In the genomic region with DNA sequence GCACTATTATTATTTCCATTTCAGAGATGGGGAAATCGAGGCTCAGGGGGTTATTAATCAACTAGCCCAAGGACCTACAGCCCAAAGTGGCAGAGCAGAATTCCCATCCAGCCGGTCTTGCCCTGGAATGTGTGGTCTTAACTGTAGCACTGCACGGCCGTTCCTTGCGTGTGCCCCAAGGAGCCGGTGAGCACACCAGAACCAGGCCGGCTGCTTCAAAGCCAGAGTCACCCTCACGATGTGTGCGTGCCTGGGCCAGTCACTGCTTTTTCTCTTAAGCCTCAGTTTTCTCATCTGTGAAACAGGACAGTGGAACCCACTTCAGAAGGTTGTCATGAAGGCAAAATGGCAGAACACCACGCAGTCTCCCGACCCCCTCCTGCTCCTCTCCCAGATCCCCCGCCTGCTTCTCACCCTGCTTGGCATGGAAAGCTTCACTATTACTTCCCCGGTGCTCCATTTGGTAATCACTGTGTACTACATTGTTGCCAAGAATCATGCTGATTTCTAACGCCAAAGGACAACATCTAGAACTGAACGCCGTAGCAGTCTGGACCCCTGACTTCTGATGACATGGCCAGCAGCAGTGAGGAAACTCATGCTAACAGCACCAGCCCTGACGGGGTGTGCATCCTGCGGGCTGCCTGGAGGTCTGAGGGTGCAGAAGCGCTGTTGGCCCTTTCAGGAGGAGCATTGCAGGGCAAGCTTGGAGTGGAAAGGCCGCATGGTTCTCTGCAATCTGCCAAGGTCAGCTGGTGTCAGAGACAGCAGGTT, we compare ENCODE assay signal across 20 cellular contexts.
A peak's percentile ranks its signal among the peaks of the same experiment; 100 is the strongest.
DNase-seq lines count a peak whose midpoint lies in the region; ATAC-seq and TF ChIP-seq lines count a peak whose summit lies in the region.
"Had no signal": no experiment of that assay in that cellular context is flagged by ENCODE, and none has a peak within 500 bp of the region (broad histone marks: within the 10 kb centered on the region; RNA-seq: fewer than 3 reads in every experiment).

No MANE protein-coding gene starts in this region.

- peaks cover 0 to 11% (median 0%) of the 10 kb centered on the region in 5 experiments for H3K9me3 Mint-ChIP-seq in brain
- H3K9me3 Mint-ChIP-seq in neural crest cell = no peaks in the 10 kb centered on the region

- no peak overlapping the region for H3K4me2 ChIP-seq in hepatocyte
- H3K4me2 ChIP-seq: KMS-11 had no signal

- H3K9me3 ChIP-seq in right cardiac atrium (ENCODE audit: control insufficient read depth, low read length) (no peaks in the 10 kb centered on the region), vagina (no peaks in the 10 kb centered on the region), hepatocyte (ENCODE audit: low read depth) (no peaks in the 10 kb centered on the region)
- H3K9me3 ChIP-seq: SJCRH30 had no signal

- H3K4me1 Mint-ChIP-seq in brain = peaks cover 66% of the 10 kb centered on the region
- H3K4me1 Mint-ChIP-seq in neural crest cell = peaks cover 17% of the 10 kb centered on the region

- no peaks in the 10 kb centered on the region for H3K4me1 ChIP-seq in right cardiac atrium (ENCODE audit: control insufficient read depth, insufficient read depth, low read length)
- no peaks in the 10 kb centered on the region for H3K4me1 ChIP-seq in vagina
- H3K4me1 ChIP-seq in hepatocyte (ENCODE audit: insufficient read depth) = no peaks in the 10 kb centered on the region
- H3K4me1 ChIP-seq: SJCRH30 had no signal

- H4K20me1 ChIP-seq in hepatocyte (ENCODE audit: insufficient read depth, poor library complexity, severe bottlenecking) = no peaks in the 10 kb centered on the region

- H3K4me3 Mint-ChIP-seq in brain (no peak overlapping the region), neural crest cell (no peak overlapping the region)

- H3K27me3 ChIP-seq in right cardiac atrium (ENCODE audit: control insufficient read depth, insufficient read depth) (no peaks in the 10 kb centered on the region), vagina (no peaks in the 10 kb centered on the region), hepatocyte (no peaks in the 10 kb centered on the region)

- WGBS in right cardiac atrium = 85% methylated on average over 20 of the region's 20 CpGs
- WGBS in hepatocyte (ENCODE audit: low lambda C conversion rate, missing lambda C conversion rate) = 97% methylated on average over 20 of the region's 20 CpGs

- no peaks in the 10 kb centered on the region for H3K79me2 ChIP-seq in hepatocyte

- H3K27me3 Mint-ChIP-seq in brain (peaks cover 4% of the 10 kb centered on the region), neural crest cell (ENCODE audit: low read depth) (no peaks in the 10 kb centered on the region)

- H3K4me3 ChIP-seq in right cardiac atrium (ENCODE audit: low read length) = no peak overlapping the region
- H3K4me3 ChIP-seq in vagina = no peak overlapping the region
- no peak overlapping the region for H3K4me3 ChIP-seq in hepatocyte
- H3K4me3 ChIP-seq: SJCRH30 had no signal

- DNase-seq in cardiac septum (ENCODE audit: low spot score) (peak; percentile 43), right cardiac atrium (no peak), neural crest cell (ENCODE audit: low read depth, low spot score) (no peak), ureter (ENCODE audit: low spot score) (peak; percentile 38), NCI-H82 treated with DMSO at 0.1 percent for 48 hours (lab: John Stamatoyannopoulos, UW; ENCODE audit: unreplicated experiment) (no peak), vagina (ENCODE audit: extremely low spot score in 2 of 2) (no peak), hepatocyte (ENCODE audit: low spot score) (no peak)
- DNase-seq: C1 segment of cervical spinal cord, DMS79, MV-4-11, NCI-H1417, NCI-H187, NCI-H2107, NCI-H2227 treated with DMSO at 0.1 percent for 48 hours, NCI-H510A treated with DMSO at 0.1 percent for 48 hours, NCI-H774, OCI-M1, SJCRH30 had no signal

- H3K27ac Mint-ChIP-seq in brain (peak overlapping the region in 3 of 5 experiments; percentile 84 to 100 (median 86)), neural crest cell (ENCODE audit: unreplicated experiment) (peak overlapping the region; percentile 43)

- H3K9me2 ChIP-seq in hepatocyte (replicated peaks; ENCODE audit: insufficient read depth) = no peaks in the 10 kb centered on the region

- no peak for ATAC-seq in right cardiac atrium

- intact Hi-C loops in cardiac septum (cut with DNase I) (no loop called here), right cardiac atrium (cut with DNase I) (no loop called here), vagina (cut with DNase I) (no loop called here)

- H3K36me3 Mint-ChIP-seq in brain = no peaks in the 10 kb centered on the region
- no peaks in the 10 kb centered on the region for H3K36me3 Mint-ChIP-seq in neural crest cell (ENCODE audit: low read depth)

- H3K36me3 ChIP-seq in vagina (no peaks in the 10 kb centered on the region), hepatocyte (replicated peaks; ENCODE audit: insufficient read depth, low read depth) (no peaks in the 10 kb centered on the region)
- H3K36me3 ChIP-seq: SJCRH30 had no signal

- TF ChIP-seq CTCF in brain (conservative IDR thresholded peaks at IDR 0.05) = no peak
- TF ChIP-seq CTCF in neural crest cell (conservative IDR thresholded peaks at IDR 0.05) = no peak
- no peak for TF ChIP-seq CTCF in vagina (IDR thresholded peaks at IDR 0.05)
- TF ChIP-seq CTCF in hepatocyte (IDR thresholded peaks at IDR 0.05; ENCODE audit: poor library complexity) = no peak

- H3K27ac ChIP-seq in right cardiac atrium (ENCODE audit: low read length) (no peak overlapping the region), vagina (no peak overlapping the region), hepatocyte (no peak overlapping the region)
- H3K27ac ChIP-seq: KMS-11, SJCRH30 had no signal

- no peak overlapping the region for H2AFZ ChIP-seq in hepatocyte

- no peak for TF ChIP-seq POLR2A in vagina (IDR thresholded peaks at IDR 0.05)

Comparison
In these comparisons a context has a peak if more than half of its experiments do, and no peak if none do; other contexts are left out.
1. DNase-seq: peak in cardiac septum (single experiment) and ureter (single experiment); none in right cardiac atrium (0 of 3), neural crest cell (single experiment), NCI-H82 treated with DMSO at 0.1 percent for 48 hours (single experiment), vagina (0 of 2) and hepatocyte (single experiment).